In the genomic region with DNA sequence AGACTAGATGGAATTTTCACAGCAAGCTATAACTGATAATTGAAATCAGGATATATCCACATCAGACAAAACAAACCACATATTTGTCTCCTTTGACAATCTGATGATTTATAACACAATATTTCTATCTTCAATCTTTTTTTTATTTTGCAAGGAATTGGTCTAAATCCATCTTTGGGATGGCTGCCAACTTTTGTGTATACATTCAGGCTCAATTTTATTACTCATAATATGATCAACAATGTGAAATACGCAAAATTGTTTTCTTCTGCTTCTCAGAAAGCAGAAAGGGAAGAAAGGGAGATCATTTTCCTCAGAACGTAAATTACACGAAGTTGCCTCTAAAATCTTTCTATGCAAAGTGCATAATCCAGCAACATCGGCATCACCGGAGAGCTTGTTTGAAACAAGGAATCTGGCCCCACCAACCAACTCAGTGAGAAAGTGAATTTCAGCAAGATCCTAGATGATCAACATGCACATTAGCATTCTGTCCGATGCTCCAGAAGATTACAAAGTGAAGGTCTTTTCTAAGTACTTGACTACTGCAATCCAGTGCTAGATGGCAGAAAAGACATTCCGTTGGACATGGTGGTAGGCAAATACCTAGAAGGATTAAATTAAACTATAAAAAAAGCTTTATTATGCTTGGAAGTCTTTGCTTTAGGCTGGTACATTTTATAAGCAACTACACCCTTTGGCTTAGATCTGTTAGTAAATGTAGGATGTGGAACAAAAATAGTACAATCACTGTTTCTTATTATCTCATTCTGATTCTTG, we compare ENCODE assay signal across 17 cellular contexts.
DNase-seq lines count a peak whose midpoint lies in the region; ATAC-seq and TF ChIP-seq lines count a peak whose summit lies in the region.
"Had no signal": no experiment of that assay in that cellular context is flagged by ENCODE, and none has a peak within 500 bp of the region (broad histone marks: within the 10 kb centered on the region; RNA-seq: fewer than 3 reads in every experiment).

No MANE protein-coding gene starts in this region.

- H3K27me3 Mint-ChIP-seq in naive thymus-derived CD4-positive, alpha-beta T cell, result peaks cover 0 to 24% (median 0%) of the 10 kb centered on the region in 5 donors
- no peaks in the 10 kb centered on the region for H3K27me3 Mint-ChIP-seq in MCF 10A (ENCODE audit: insufficient read depth, unreplicated experiment)
- H3K27me3 Mint-ChIP-seq: CD4-positive, alpha-beta memory T cell; stimulated activated naive B cell treated with anti-CD40 and anti-IgM and Interleukin-4, amounts not matched to agents 10 μg/mL and 1 μg/mL and 100 μg/mL, for 72 hours had no signal

- intact Hi-C loops in naive thymus-derived CD4-positive, alpha-beta T cell (cut with micrococcal nuclease), result no loop called here
- intact Hi-C loops in MCF 10A (cut with micrococcal nuclease), result no loop called here

- H3K36me3 Mint-ChIP-seq in naive thymus-derived CD4-positive, alpha-beta T cell, result peaks cover 0 to 37% (median 12%) of the 10 kb centered on the region in 5 donors
- no peaks in the 10 kb centered on the region for H3K36me3 Mint-ChIP-seq in MCF 10A (ENCODE audit: insufficient read depth, unreplicated experiment)
- H3K36me3 Mint-ChIP-seq: memory B cell; stimulated activated naive B cell treated with anti-CD40 and anti-IgM and Interleukin-4, amounts not matched to agents 10 μg/mL and 1 μg/mL and 100 μg/mL, for 72 hours had no signal

- H3K4me1 ChIP-seq in foreskin keratinocyte, result peaks cover 9% of the 10 kb centered on the region
- H3K4me1 ChIP-seq in naive thymus-derived CD4-positive, alpha-beta T cell (ENCODE audit: control insufficient read depth in 2 of 2, insufficient read depth in 2 of 2, low read length in 2 of 2), result no peaks in the 10 kb centered on the region

- no peaks in the 10 kb centered on the region for H3K9me3 Mint-ChIP-seq in naive thymus-derived CD4-positive, alpha-beta T cell
- H3K9me3 Mint-ChIP-seq in MCF 10A (ENCODE audit: unreplicated experiment), result no peaks in the 10 kb centered on the region
- H3K9me3 Mint-ChIP-seq: CD4-positive, alpha-beta memory T cell; memory B cell; stimulated activated naive B cell treated with anti-CD40 and anti-IgM and Interleukin-4, amounts not matched to agents 10 μg/mL and 1 μg/mL and 100 μg/mL, for 72 hours; T-helper 1 cell treated with Interleukin-12 subunit alpha and Interleukin-12 subunit beta and Interleukin-4 antibody, amounts not matched to agents 30 μg/mL and 1 μg/mL, for 36 hours had no signal

- POLR2A ChIA-PET in naive thymus-derived CD4-positive, alpha-beta T cell (lab: Charles Lee), result no interaction called here
- POLR2A ChIA-PET in MCF 10A (lab: Yijun Ruan, JAX), result no interaction called here

- no peak overlapping the region for H3K4me3 ChIP-seq in naive thymus-derived CD4-positive, alpha-beta T cell (ENCODE audit: low read length)
- H3K4me3 ChIP-seq: cardiac muscle cell had no signal

- H3K36me3 ChIP-seq in naive thymus-derived CD4-positive, alpha-beta T cell (ENCODE audit: control insufficient read depth in 2 of 3, insufficient read depth in 3 of 3, low read length in 3 of 3), result peaks cover 0 to 6% (median 6%) of the 10 kb centered on the region in 3 experiments
- H3K36me3 ChIP-seq: cardiac muscle cell had no signal

- H3K4me1 Mint-ChIP-seq in naive thymus-derived CD4-positive, alpha-beta T cell, result peaks cover 0 to 6% (median 0%) of the 10 kb centered on the region in 7 donors
- no peaks in the 10 kb centered on the region for H3K4me1 Mint-ChIP-seq in MCF 10A (ENCODE audit: insufficient read depth, unreplicated experiment)
- H3K4me1 Mint-ChIP-seq: memory B cell; stimulated activated naive B cell treated with anti-CD40 and anti-IgM and Interleukin-4, amounts not matched to agents 10 μg/mL and 1 μg/mL and 100 μg/mL, for 72 hours had no signal

- H3K27ac Mint-ChIP-seq in naive thymus-derived CD4-positive, alpha-beta T cell, result no peak overlapping the region
- H3K27ac Mint-ChIP-seq in MCF 10A (ENCODE audit: low read depth, unreplicated experiment), result no peak overlapping the region
- H3K27ac Mint-ChIP-seq: memory B cell; stimulated activated naive B cell treated with anti-CD40 and anti-IgM and Interleukin-4, amounts not matched to agents 10 μg/mL and 1 μg/mL and 100 μg/mL, for 72 hours; T-helper 1 cell treated with Interleukin-12 subunit alpha and Interleukin-12 subunit beta and Interleukin-4 antibody, amounts not matched to agents 30 μg/mL and 1 μg/mL, for 36 hours had no signal

- H3K27ac ChIP-seq in foreskin keratinocyte, result no peak overlapping the region
- H3K27ac ChIP-seq in naive thymus-derived CD4-positive, alpha-beta T cell (ENCODE audit: low read depth, low read length), result no peak overlapping the region
- H3K27ac ChIP-seq: cardiac muscle cell had no signal

- peak; percentile 48 for DNase-seq in ELR (ENCODE audit: low read depth)
- peak; percentile 27 for DNase-seq in amniotic stem cell (lab: John Stamatoyannopoulos, UW)
- DNase-seq in foreskin keratinocyte, result no peak
- DNase-seq in stromal cell of bone marrow (ENCODE audit: low read depth), result peak; percentile 46
- no peak for DNase-seq in HT-29 (ENCODE audit: low spot score)
- no peak for DNase-seq in naive thymus-derived CD4-positive, alpha-beta T cell
- no peak for DNase-seq in iPS-NIHi11 (ENCODE audit: low spot score)
- no peak for DNase-seq in MCF 10A (ENCODE audit: unreplicated experiment)
- DNase-seq: CD4-positive, alpha-beta memory T cell; GF-D8; NCI-H1105 treated with DMSO at 0.1 percent for 48 hours; NCI-H2227 treated with DMSO at 0.1 percent for 48 hours; stimulated activated CD4-positive, alpha-beta T cell treated with anti-CD3 and anti-CD28 coated beads, Interleukin-4, amount 100 ng/mL, for 24 hours; stimulated activated naive B cell treated with anti-CD40 and anti-IgM and Interleukin-4, amounts not matched to agents 10 μg/mL and 1 μg/mL and 100 μg/mL, for 72 hours had no signal

- CTCF ChIA-PET in naive thymus-derived CD4-positive, alpha-beta T cell (lab: Charles Lee), result no interaction called here
- CTCF ChIA-PET in MCF 10A (lab: Yijun Ruan, JAX), result interaction anchor here (0.6 kb wide), 1 partner anchor 86 kb away, joined by 3 read pairs; no protein-coding TSS in a partner anchor

- BruUV-seq in MCF 10A (replicated peaks; lab: Mats Ljungman, UMichigan), result no TSS peak

- H3K9me3 ChIP-seq in naive thymus-derived CD4-positive, alpha-beta T cell (ENCODE audit: control insufficient read depth in 2 of 3, low read length in 3 of 3), result no peaks in the 10 kb centered on the region

- H3K4me3 Mint-ChIP-seq in naive thymus-derived CD4-positive, alpha-beta T cell, result no peak overlapping the region
- no peak overlapping the region for H3K4me3 Mint-ChIP-seq in MCF 10A (ENCODE audit: unreplicated experiment)
- H3K4me3 Mint-ChIP-seq: CD4-positive, alpha-beta memory T cell; memory B cell; stimulated activated naive B cell treated with anti-CD40 and anti-IgM and Interleukin-4, amounts not matched to agents 10 μg/mL and 1 μg/mL and 100 μg/mL, for 72 hours; T-helper 1 cell treated with Interleukin-12 subunit alpha and Interleukin-12 subunit beta and Interleukin-4 antibody, amounts not matched to agents 30 μg/mL and 1 μg/mL, for 36 hours had no signal

- H3K27me3 ChIP-seq in foreskin keratinocyte, result no peaks in the 10 kb centered on the region
- no peaks in the 10 kb centered on the region for H3K27me3 ChIP-seq in naive thymus-derived CD4-positive, alpha-beta T cell (ENCODE audit: control insufficient read depth in 2 of 2, insufficient read depth in 2 of 2, low read length in 2 of 2)
- H3K27me3 ChIP-seq: cardiac muscle cell had no signal

- no peak for ATAC-seq in foreskin keratinocyte
- no peak for ATAC-seq in naive thymus-derived CD4-positive, alpha-beta T cell
- ATAC-seq: stimulated activated naive B cell treated with anti-CD40 and anti-IgM and Interleukin-4, amounts not matched to agents 10 μg/mL and 1 μg/mL and 100 μg/mL, for 72 hours had no signal

- TF ChIP-seq CTCF in foreskin keratinocyte (conservative IDR thresholded peaks at IDR 0.05), result peak; percentile 15
- no peak for TF ChIP-seq CTCF in MCF 10A (IDR thresholded peaks at IDR 0.05; ENCODE audit: unreplicated experiment)

Comparison
In these comparisons a context has a peak if more than half of its experiments do, and no peak if none do; other contexts are left out.
1. DNase-seq: peak in ELR (single experiment), amniotic stem cell (single experiment) and stromal cell of bone marrow (single experiment); none in foreskin keratinocyte (0 of 2), HT-29 (single experiment), naive thymus-derived CD4-positive, alpha-beta T cell (0 of 9), iPS-NIHi11 (single experiment) and MCF 10A (single experiment).